Comparison of ENCODE assay signal across 12 cellular contexts in genomic region chr3:16373270-16373785, GRCh38.
DNase-seq lines count a peak whose midpoint lies in the region; ATAC-seq and TF ChIP-seq lines count a peak whose summit lies in the region.
"Had no signal": no experiment of that assay in that cellular context is flagged by ENCODE, and none has a peak within 500 bp of the region (broad histone marks: within the 10 kb centered on the region; RNA-seq: fewer than 3 reads in every experiment).

No MANE protein-coding gene starts in this region.

- H3K9me3 ChIP-seq in OCI-LY3 (ENCODE audit: insufficient read depth, low read length) (0 out of 2 replicates have a peak, but pooled peaks cover 3% of the 10 kb centered on the region), thoracic aorta (no peaks in the 10 kb centered on the region)

- peaks cover 4% of the 10 kb centered on the region for H3K9me3 Mint-ChIP-seq in activated CD4-positive, alpha-beta T cell treated with anti-CD3 and anti-CD28 coated beads, Interleukin-2, amount 10 ng/mL, durations not matched to agents 7 days and 5 days

- H3K4me3 ChIP-seq in OCI-LY3 (ENCODE audit: low read length) (no peak overlapping the region), thoracic aorta (no peak overlapping the region)
- H3K4me3 ChIP-seq: A549 had no signal

- H4K20me1 ChIP-seq in OCI-LY3 (ENCODE audit: insufficient read depth, low read length): peaks cover 63% of the 10 kb centered on the region

- H3K36me3 ChIP-seq in OCI-LY3 (replicated peaks; ENCODE audit: low read depth, low read length) (peaks cover 82% of the 10 kb centered on the region), thoracic aorta (peaks cover 3% of the 10 kb centered on the region)

- peaks cover 72% of the 10 kb centered on the region for H3K4me1 ChIP-seq in OCI-LY3 (ENCODE audit: low read length)
- peaks cover 16 to 49% of the 10 kb centered on the region in 2 donors for H3K4me1 ChIP-seq in thoracic aorta (ENCODE audit: control insufficient read depth in 1 of 2, low read depth in 2 of 2)
- H3K4me1 ChIP-seq: A549 had no signal

- peak overlapping the region; percentile 57 for H3K4me2 ChIP-seq in OCI-LY3 (ENCODE audit: low read length)
- H3K4me2 ChIP-seq: A549 had no signal

- peaks cover 89% of the 10 kb centered on the region for H3K4me1 Mint-ChIP-seq in activated CD4-positive, alpha-beta T cell treated with anti-CD3 and anti-CD28 coated beads, Interleukin-2, amount 10 ng/mL, durations not matched to agents 7 days and 5 days

- no peaks in the 10 kb centered on the region for H3K27me3 ChIP-seq in OCI-LY3 (ENCODE audit: low read depth, low read length)
- H3K27me3 ChIP-seq in thoracic aorta (replicated peaks; ENCODE audit: insufficient read depth): no peaks in the 10 kb centered on the region

- H3K79me2 ChIP-seq in OCI-LY3 (ENCODE audit: low read length): peaks cover 80% of the 10 kb centered on the region

- TF ChIP-seq CTCF in OCI-LY3 (IDR thresholded peaks at IDR 0.05; ENCODE audit: low read depth, low read length): peak; percentile 15; the same call in 1 of the 2 replicates
- no peak for TF ChIP-seq CTCF in thoracic aorta (IDR thresholded peaks at IDR 0.05)

- intact Hi-C loops in left ventricle myocardium superior (cut with micrococcal nuclease): loop anchor here (5.0 kb wide), 1 partner anchor 144 kb away; no protein-coding TSS in a partner anchor

- H3K27me3 Mint-ChIP-seq in activated CD4-positive, alpha-beta T cell treated with anti-CD3 and anti-CD28 coated beads, Interleukin-2, amount 10 ng/mL, durations not matched to agents 7 days and 5 days: no peaks in the 10 kb centered on the region

- H3K9ac ChIP-seq in OCI-LY3 (ENCODE audit: low read length): no peak overlapping the region

- peak; percentile 2 for ATAC-seq in left ventricle myocardium superior
- ATAC-seq in thoracic aorta (ENCODE audit: insufficient number of reproducible peaks, low FRiP score, low read depth): no peak
- ATAC-seq in HG03460 (IDR thresholded peaks at IDR 0.05; ENCODE audit: unreplicated experiment): no peak
- ATAC-seq: A549 had no signal

- POLR2A ChIA-PET in activated CD4-positive, alpha-beta T cell treated with anti-CD3 and anti-CD28 coated beads, Interleukin-2, amount 10 ng/mL, durations not matched to agents 7 days and 5 days (lab: Charles Lee): no interaction called here

- H3K27ac ChIP-seq in OCI-LY3 (ENCODE audit: low read length) (peak overlapping the region; percentile 63), thoracic aorta (peak overlapping the region; percentile 65 to 84)
- H3K27ac ChIP-seq: A549 had no signal

- no peak overlapping the region for H2AFZ ChIP-seq in OCI-LY3 (ENCODE audit: low read depth, low read length)

- peak overlapping the region; percentile 86 for H3K27ac Mint-ChIP-seq in activated CD4-positive, alpha-beta T cell treated with anti-CD3 and anti-CD28 coated beads, Interleukin-2, amount 10 ng/mL, durations not matched to agents 7 days and 5 days

- CTCF ChIA-PET in activated CD4-positive, alpha-beta T cell treated with anti-CD3 and anti-CD28 coated beads, Interleukin-2, amount 10 ng/mL, durations not matched to agents 7 days and 5 days (lab: Charles Lee): interaction anchor here (0.6 kb wide), 1 partner anchor 14 kb away, joined by 3 read pairs; no protein-coding TSS in a partner anchor

- no peak overlapping the region for H3K4me3 Mint-ChIP-seq in activated CD4-positive, alpha-beta T cell treated with anti-CD3 and anti-CD28 coated beads, Interleukin-2, amount 10 ng/mL, durations not matched to agents 7 days and 5 days

- peaks cover 93% of the 10 kb centered on the region for H3K36me3 Mint-ChIP-seq in activated CD4-positive, alpha-beta T cell treated with anti-CD3 and anti-CD28 coated beads, Interleukin-2, amount 10 ng/mL, durations not matched to agents 7 days and 5 days (ENCODE audit: low read depth)

- DNase-seq in activated CD4-positive, alpha-beta T cell treated with anti-CD3 and anti-CD28 coated beads, Interleukin-2, amount 10 ng/mL, durations not matched to agents 7 days and 5 days: no peak
- no peak for DNase-seq in activated CD4-positive, alpha-beta T cell treated with anti-CD3 and anti-CD28 coated beads for 1 hour
- no peak for DNase-seq in left ventricle myocardium superior
- DNase-seq in thoracic aorta (ENCODE audit: low spot score): no peak
- no peak for DNase-seq in T-helper 9 cell
- DNase-seq in AG08396 (ENCODE audit: low spot score): no peak
- DNase-seq: glutamatergic neuron, NCI-H510A treated with DMSO at 0.1 percent for 48 hours, SW 1271 had no signal
